In the genomic region with DNA sequence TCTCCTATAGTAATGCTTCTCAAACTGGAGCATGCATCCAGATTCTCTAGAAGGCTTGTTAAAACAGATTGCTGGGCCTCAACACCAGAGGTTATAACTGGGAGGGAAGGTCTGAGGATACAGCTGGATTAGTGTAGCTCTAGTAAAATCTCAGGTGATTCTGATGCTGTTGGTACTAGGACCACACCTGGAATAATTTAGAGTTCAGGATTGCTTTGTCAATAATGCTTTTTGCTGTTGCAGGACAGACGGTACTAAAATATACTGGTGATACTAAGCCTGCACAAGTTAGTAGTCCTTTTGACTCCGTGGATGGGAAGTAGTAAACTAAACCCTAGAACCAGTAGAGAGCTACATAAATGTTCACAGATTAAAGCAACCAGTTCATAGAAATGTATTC, we compare ENCODE assay signal across 1 cellular context.
TF ChIP-seq lines count a peak whose summit lies in the region.

No MANE protein-coding gene starts in this region.

TF ChIP-seq in IMR-90, 13 proteins besides CTCF, POLR2A, EP300 and RAD21 (continued from another document):
- TF ChIP-seq RCOR1 (IDR thresholded peaks at IDR 0.05; ENCODE audit: insufficient replicate concordance, low read length) = no peak
